Comparison of ENCODE assay signal across 3 cellular contexts in the genomic region with DNA sequence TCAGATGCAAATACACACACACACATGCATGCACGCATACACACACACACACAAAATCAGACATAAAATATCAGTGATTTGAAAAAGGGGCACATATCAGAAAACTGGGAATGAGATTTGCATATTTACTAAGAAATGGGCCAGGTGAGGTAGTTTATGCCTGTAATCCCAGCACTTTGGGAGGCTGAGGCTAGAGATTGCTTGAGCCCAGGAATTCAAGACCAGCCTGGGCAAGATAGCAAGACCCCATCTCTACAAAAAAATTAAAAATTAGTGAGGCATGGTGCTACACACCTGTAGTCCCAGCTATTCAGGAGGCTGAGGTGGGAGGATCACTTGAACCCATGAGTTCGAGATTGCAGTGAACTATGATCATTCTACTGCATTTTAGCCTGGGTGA.
TF ChIP-seq lines count a peak whose summit lies in the region.

No MANE protein-coding gene starts in this region.

TF ChIP-seq in HEK293, 187 proteins besides CTCF, POLR2A, EP300 and RAD21:
- TF ChIP-seq ZNF121 (tag by site-specific recombination; IDR thresholded peaks at IDR 0.05) = peak; percentile 90
- no peak for TF ChIP-seq ZNF514 (tag by site-specific recombination; IDR thresholded peaks at IDR 0.05)

TF ChIP-seq in WTC11, 78 proteins besides CTCF, POLR2A, EP300 and RAD21:
- peak; percentile 42; the same call in 1 of the 2 replicates for TF ChIP-seq ZNF121 (CRISPR knock-in tag; IDR thresholded peaks at IDR 0.05)
- no peak for TF ChIP-seq NFYB (CRISPR knock-in tag; conservative IDR thresholded peaks at IDR 0.05; ENCODE audit: low read depth)

TF ChIP-seq in K562, 482 proteins besides CTCF, POLR2A, EP300 and RAD21:
- TF ChIP-seq ZNF121 (CRISPR knock-in tag; conservative IDR thresholded peaks at IDR 0.05) = peak; percentile 87
- no peak for TF ChIP-seq NONO (IDR thresholded peaks at IDR 0.05; ENCODE audit: low read depth in 2 of 2, low read length in 1 of 2)
